Comparison of ENCODE assay signal across 8 cellular contexts in the genomic region with DNA sequence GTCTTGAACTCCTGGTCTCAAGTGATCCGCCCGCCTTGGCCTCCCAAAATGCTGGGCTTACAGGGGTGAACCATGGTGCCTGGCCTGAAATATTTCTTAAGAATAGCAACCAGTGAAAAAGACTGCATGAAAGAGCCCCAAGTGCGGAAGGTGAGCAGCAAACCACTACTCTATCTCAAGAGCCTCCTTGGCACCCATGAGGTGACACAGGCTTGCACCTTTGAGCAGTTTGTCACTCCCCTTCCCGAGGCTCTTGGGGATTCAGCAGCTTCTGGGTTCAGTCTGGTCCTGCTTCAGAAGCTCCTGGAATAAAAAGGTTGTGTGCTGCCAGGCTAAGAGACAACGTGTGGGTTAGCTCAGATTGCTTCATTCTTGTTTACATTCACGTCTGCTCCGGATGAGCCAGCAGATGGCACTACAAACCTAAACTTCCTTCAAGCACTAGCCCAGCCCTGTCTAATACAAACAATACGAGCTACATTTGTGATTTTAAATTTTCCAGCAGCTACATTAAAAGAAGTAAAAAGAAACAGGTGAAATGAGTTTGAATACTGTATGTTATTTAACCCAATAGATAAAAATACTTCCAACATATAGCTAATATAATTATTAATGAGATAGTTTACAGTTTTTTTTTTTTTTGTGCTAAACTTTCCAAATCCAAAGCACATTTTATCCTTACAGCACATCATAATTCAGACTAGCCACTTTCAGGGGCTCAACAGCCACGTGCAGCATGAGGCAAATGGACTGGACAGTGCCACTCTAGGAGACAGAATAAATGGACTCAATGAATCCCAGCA. TPM values are rescaled to one million over a fixed set of nuclear protein-coding genes. Genes with fewer than 3 reads are reported as not detected.
DNase-seq lines count a peak whose midpoint lies in the region; ATAC-seq and TF ChIP-seq lines count a peak whose summit lies in the region.

No MANE protein-coding gene starts in this region.

- no peaks in the 10 kb centered on the region for H3K27me3 ChIP-seq in GM23338 (ENCODE audit: insufficient read depth)

- H3K27ac ChIP-seq in GM23338 (ENCODE audit: low read depth) (no peak overlapping the region), SK-N-MC (no peak overlapping the region)

- H4K20me1 ChIP-seq in GM23338 (replicated peaks; ENCODE audit: insufficient read depth) = no peaks in the 10 kb centered on the region

- no peaks in the 10 kb centered on the region for H3K9me2 ChIP-seq in GM23338 (ENCODE audit: insufficient read depth)

- peak; percentile 88 for DNase-seq in DMS79 treated with DMSO at 0.1 percent for 48 hours (lab: John Stamatoyannopoulos, UW)
- DNase-seq in GM23338 (ENCODE audit: low spot score) = peak; percentile 90
- peak; percentile 65 for DNase-seq in NCI-H1048 (lab: John Stamatoyannopoulos, UW)
- DNase-seq in SK-N-MC (ENCODE audit: low read depth, low spot score) = peak; percentile 57
- DNase-seq in activated naive CD4-positive, alpha-beta T cell treated with anti-CD3 and anti-CD28 coated beads, Interleukin-2, amount 50 U/mL, for 16 hours = peak; percentile 62
- DNase-seq in globus pallidus (ENCODE audit: low spot score) = peak; percentile 92
- peak; percentile 96 for DNase-seq in pons (ENCODE audit: low spot score)

- H3K9ac ChIP-seq in SK-N-MC (ENCODE audit: insufficient read length) = no peak overlapping the region

- no peak overlapping the region for H3K4me3 Mint-ChIP-seq in GM23338

- ATAC-seq in GM23338 (peak; percentile 98), HG02973 (IDR thresholded peaks at IDR 0.05; ENCODE audit: unreplicated experiment) (no peak)

- no peaks in the 10 kb centered on the region; the same call in 1 of the 2 replicates for H3F3A ChIP-seq in GM23338 (replicated peaks; ENCODE audit: low read depth)

- no peak overlapping the region for H3K4me2 ChIP-seq in GM23338

- no peak overlapping the region for H2AFZ ChIP-seq in GM23338

- H3K79me2 ChIP-seq in GM23338 (replicated peaks; ENCODE audit: insufficient read depth) = no peaks in the 10 kb centered on the region

- no peaks in the 10 kb centered on the region; the same call in 2 of the 3 replicates for H3K9me3 Mint-ChIP-seq in GM23338

- H3K27ac Mint-ChIP-seq in GM23338 = no peak overlapping the region; the same call in 1 of the 2 replicates

- H3K36me3 Mint-ChIP-seq in GM23338 (ENCODE audit: low read depth) = no peaks in the 10 kb centered on the region

- H3K4me3 ChIP-seq in GM23338 (no peak overlapping the region), SK-N-MC (no peak overlapping the region)

- H3K9me3 ChIP-seq in SK-N-MC (ENCODE audit: low read depth, low read length) = no peaks in the 10 kb centered on the region; the same call in 1 of the 2 replicates

- H3K36me3 ChIP-seq in GM23338 (ENCODE audit: insufficient read depth) (no peaks in the 10 kb centered on the region), SK-N-MC (ENCODE audit: insufficient read depth, low read length) (no peaks in the 10 kb centered on the region)

- H3K4me1 Mint-ChIP-seq in GM23338 = peaks cover 7% of the 10 kb centered on the region; the same call in 2 of the 3 replicates

- peaks cover 8% of the 10 kb centered on the region for H3K27me3 Mint-ChIP-seq in GM23338 (ENCODE audit: insufficient read depth, low read depth, poor library complexity)

- H3K4me1 ChIP-seq in GM23338 (ENCODE audit: insufficient read depth) = no peaks in the 10 kb centered on the region

- peak; percentile 89 to 90 for TF ChIP-seq CTCF in GM23338 (conservative IDR thresholded peaks at IDR 0.05; ENCODE audit: low read depth in 2 of 2)

TF ChIP-seq in GM23338, 12 proteins besides CTCF, POLR2A, EP300 and RAD21 (continues in another document):
- TF ChIP-seq EZH2 (IDR thresholded peaks at IDR 0.05; ENCODE audit: low read depth, unreplicated experiment) = no peak
- no peak for TF ChIP-seq POLR2AphosphoS5 (IDR thresholded peaks at IDR 0.05; ENCODE audit: low read depth)
- TF ChIP-seq, protein P1, sequence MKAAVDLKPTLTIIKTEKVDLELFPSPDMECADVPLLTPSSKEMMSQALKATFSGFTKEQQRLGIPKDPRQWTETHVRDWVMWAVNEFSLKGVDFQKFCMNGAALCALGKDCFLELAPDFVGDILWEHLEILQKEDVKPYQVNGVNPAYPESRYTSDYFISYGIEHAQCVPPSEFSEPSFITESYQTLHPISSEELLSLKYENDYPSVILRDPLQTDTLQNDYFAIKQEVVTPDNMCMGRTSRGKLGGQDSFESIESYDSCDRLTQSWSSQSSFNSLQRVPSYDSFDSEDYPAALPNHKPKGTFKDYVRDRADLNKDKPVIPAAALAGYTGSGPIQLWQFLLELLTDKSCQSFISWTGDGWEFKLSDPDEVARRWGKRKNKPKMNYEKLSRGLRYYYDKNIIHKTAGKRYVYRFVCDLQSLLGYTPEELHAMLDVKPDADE (IDR thresholded peaks at IDR 0.05) = no peak
- no peak for TF ChIP-seq JUNB (IDR thresholded peaks at IDR 0.05; ENCODE audit: unreplicated experiment)
- no peak for TF ChIP-seq CREB1 (CRISPR knock-in tag; IDR thresholded peaks at IDR 0.05; ENCODE audit: low read depth)
- TF ChIP-seq EZH2phosphoT487 (IDR thresholded peaks at IDR 0.05; ENCODE audit: unreplicated experiment) = no peak
- TF ChIP-seq, protein P2, sequence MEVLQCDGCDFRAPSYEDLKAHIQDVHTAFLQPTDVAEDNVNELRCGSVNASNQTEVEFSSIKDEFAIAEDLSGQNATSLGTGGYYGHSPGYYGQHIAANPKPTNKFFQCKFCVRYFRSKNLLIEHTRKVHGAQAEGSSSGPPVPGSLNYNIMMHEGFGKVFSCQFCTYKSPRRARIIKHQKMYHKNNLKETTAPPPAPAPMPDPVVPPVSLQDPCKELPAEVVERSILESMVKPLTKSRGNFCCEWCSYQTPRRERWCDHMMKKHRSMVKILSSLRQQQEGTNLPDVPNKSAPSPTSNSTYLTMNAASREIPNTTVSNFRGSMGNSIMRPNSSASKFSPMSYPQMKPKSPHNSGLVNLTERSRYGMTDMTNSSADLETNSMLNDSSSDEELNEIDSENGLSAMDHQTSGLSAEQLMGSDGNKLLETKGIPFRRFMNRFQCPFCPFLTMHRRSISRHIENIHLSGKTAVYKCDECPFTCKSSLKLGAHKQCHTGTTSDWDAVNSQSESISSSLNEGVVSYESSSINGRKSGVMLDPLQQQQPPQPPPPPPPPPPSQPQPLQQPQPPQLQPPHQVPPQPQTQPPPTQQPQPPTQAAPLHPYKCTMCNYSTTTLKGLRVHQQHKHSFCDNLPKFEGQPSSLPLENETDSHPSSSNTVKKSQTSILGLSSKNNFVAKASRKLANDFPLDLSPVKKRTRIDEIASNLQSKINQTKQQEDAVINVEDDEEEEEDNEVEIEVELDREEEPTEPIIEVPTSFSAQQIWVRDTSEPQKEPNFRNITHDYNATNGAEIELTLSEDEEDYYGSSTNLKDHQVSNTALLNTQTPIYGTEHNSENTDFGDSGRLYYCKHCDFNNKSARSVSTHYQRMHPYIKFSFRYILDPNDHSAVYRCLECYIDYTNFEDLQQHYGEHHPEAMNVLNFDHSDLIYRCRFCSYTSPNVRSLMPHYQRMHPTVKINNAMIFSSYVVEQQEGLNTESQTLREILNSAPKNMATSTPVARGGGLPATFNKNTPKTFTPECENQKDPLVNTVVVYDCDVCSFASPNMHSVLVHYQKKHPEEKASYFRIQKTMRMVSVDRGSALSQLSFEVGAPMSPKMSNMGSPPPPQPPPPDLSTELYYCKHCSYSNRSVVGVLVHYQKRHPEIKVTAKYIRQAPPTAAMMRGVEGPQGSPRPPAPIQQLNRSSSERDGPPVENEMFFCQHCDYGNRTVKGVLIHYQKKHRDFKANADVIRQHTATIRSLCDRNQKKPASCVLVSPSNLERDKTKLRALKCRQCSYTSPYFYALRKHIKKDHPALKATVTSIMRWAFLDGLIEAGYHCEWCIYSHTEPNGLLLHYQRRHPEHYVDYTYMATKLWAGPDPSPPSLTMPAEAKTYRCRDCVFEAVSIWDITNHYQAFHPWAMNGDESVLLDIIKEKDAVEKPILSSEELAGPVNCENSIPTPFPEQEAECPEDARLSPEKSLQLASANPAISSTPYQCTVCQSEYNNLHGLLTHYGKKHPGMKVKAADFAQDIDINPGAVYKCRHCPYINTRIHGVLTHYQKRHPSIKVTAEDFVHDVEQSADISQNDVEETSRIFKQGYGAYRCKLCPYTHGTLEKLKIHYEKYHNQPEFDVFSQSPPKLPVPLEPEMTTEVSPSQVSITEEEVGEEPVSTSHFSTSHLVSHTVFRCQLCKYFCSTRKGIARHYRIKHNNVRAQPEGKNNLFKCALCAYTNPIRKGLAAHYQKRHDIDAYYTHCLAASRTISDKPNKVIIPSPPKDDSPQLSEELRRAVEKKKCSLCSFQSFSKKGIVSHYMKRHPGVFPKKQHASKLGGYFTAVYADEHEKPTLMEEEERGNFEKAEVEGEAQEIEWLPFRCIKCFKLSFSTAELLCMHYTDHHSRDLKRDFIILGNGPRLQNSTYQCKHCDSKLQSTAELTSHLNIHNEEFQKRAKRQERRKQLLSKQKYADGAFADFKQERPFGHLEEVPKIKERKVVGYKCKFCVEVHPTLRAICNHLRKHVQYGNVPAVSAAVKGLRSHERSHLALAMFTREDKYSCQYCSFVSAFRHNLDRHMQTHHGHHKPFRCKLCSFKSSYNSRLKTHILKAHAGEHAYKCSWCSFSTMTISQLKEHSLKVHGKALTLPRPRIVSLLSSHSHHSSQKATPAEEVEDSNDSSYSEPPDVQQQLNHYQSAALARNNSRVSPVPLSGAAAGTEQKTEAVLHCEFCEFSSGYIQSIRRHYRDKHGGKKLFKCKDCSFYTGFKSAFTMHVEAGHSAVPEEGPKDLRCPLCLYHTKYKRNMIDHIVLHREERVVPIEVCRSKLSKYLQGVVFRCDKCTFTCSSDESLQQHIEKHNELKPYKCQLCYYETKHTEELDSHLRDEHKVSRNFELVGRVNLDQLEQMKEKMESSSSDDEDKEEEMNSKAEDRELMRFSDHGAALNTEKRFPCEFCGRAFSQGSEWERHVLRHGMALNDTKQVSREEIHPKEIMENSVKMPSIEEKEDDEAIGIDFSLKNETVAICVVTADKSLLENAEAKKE (CRISPR knock-in tag; IDR thresholded peaks at IDR 0.05) = no peak
- TF ChIP-seq ZNF331 (CRISPR knock-in tag; IDR thresholded peaks at IDR 0.05; ENCODE audit: low read depth) = no peak
- no peak for TF ChIP-seq STAT1 (IDR thresholded peaks at IDR 0.05; ENCODE audit: unreplicated experiment)
- no peak for TF ChIP-seq ZNF114 (CRISPR knock-in tag; IDR thresholded peaks at IDR 0.05)
- no peak for TF ChIP-seq NANOG (IDR thresholded peaks at IDR 0.05; ENCODE audit: borderline replicate concordance)

RNA-seq across cellular contexts. Expression of gene GJA10, which starts 46.2 kb away (rescaled TPM):
- total RNA-seq in GM23338 (2014; rRNA removed; shearing (Covaris generic)) = not detected in 2 replicates
- polyA plus RNA-seq in GM23338 (2016; fragmentation: Nextera tagmentation; extraction: Ambion mirVana) = not detected in 2 replicates
